ENCODE assay signal across 11 cellular contexts in the genomic region with DNA sequence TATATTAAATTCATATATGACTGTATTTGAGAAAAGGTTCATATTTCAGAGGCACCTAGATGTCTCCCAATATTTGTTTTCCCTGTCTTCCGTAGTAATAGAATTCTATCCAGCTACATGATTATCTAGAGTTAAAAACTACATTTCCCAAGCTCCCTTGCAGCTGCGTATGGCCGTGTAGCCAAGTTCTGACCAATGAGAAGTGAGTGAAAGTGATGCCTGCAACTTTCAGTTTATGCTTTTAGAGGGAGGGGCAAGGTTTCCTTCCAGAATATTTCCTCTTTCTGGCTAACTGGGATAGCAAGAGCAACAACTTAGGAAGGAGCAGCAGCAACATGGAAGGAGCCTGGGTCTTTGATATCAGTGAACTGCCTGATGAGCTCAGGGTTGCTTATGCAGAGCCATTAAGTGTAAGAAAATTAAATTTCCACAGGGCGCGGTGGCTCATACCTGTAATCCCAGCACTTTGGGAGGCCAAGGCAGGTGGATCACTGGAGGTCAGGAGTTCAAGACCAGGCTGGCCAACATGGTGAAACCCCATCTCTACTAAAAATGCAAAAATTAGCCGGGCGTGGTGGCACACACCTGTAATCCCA. TPM values are rescaled to one million over a fixed set of nuclear protein-coding genes. Genes with fewer than 3 reads are reported as not detected.
DNase-seq lines count a peak whose midpoint lies in the region; ATAC-seq and TF ChIP-seq lines count a peak whose summit lies in the region.
"Had no signal": no experiment of that assay in that cellular context is flagged by ENCODE, and none has a peak within 500 bp of the region (broad histone marks: within the 10 kb centered on the region; RNA-seq: fewer than 3 reads in every experiment).

No MANE protein-coding gene starts in this region.

- no peak overlapping the region for H2BK120ac ChIP-seq in neuronal stem cell (ENCODE audit: low read depth, low read length)

- H3K4me1 ChIP-seq in GM23338 (ENCODE audit: insufficient read depth): no peaks in the 10 kb centered on the region
- no peaks in the 10 kb centered on the region for H3K4me1 ChIP-seq in OCI-LY7 (ENCODE audit: insufficient read depth, low read length, poor library complexity, severe bottlenecking)
- no peaks in the 10 kb centered on the region for H3K4me1 ChIP-seq in endodermal cell (ENCODE audit: control insufficient read depth, insufficient read depth, low read length)
- H3K4me1 ChIP-seq in neuronal stem cell (ENCODE audit: control insufficient read depth in 2 of 2, insufficient read depth in 1 of 2, low read depth in 1 of 2, low read length in 2 of 2): no peaks in the 10 kb centered on the region

- no peaks in the 10 kb centered on the region for H3K9me2 ChIP-seq in GM23338 (ENCODE audit: insufficient read depth)
- H3K9me2 ChIP-seq in OCI-LY7 (ENCODE audit: insufficient read depth, low read length): no peaks in the 10 kb centered on the region

- H3K9me3 ChIP-seq in OCI-LY7 (ENCODE audit: low read length) (no peaks in the 10 kb centered on the region), endodermal cell (ENCODE audit: control insufficient read depth, low read length) (no peaks in the 10 kb centered on the region), neuronal stem cell (replicated peaks in 1 of 2; ENCODE audit: control insufficient read depth in 2 of 2, insufficient read depth in 1 of 2, low read depth in 1 of 2, low read length in 2 of 2) (no peaks in the 10 kb centered on the region)

- POLR2A ChIA-PET in OCI-LY7 (lab: Charles Lee): no interaction called here

- no peak overlapping the region for H3K18ac ChIP-seq in neuronal stem cell (ENCODE audit: low read length)

- no peaks in the 10 kb centered on the region for H3K36me3 ChIP-seq in GM23338 (ENCODE audit: insufficient read depth)
- H3K36me3 ChIP-seq in OCI-LY7 (ENCODE audit: insufficient read depth, low read length): no peaks in the 10 kb centered on the region
- no peaks in the 10 kb centered on the region for H3K36me3 ChIP-seq in endodermal cell (ENCODE audit: control insufficient read depth, insufficient read depth, low read length)
- H3K36me3 ChIP-seq in neuronal stem cell (replicated peaks in 1 of 2; ENCODE audit: control insufficient read depth in 2 of 2, insufficient read depth in 2 of 2, low read length in 2 of 2): no peaks in the 10 kb centered on the region

- DNase-seq in GM23338 (ENCODE audit: low spot score) (peak; percentile 88), OCI-LY7 (ENCODE audit: low spot score) (peak; percentile 17), endodermal cell (peak; percentile 63), neuronal stem cell (ENCODE audit: low spot score) (no peak), epidermal melanocyte (ENCODE audit: insufficient read length, low spot score) (no peak), head of caudate nucleus (no peak)
- DNase-seq: SHP77 had no signal

- H3K27me3 Mint-ChIP-seq in GM23338 (ENCODE audit: insufficient read depth, low read depth, poor library complexity) (peaks cover 5% of the 10 kb centered on the region), endodermal cell (ENCODE audit: insufficient read depth) (peaks cover 32% of the 10 kb centered on the region)

- no peak overlapping the region for H3K4me3 Mint-ChIP-seq in GM23338
- no peak overlapping the region for H3K4me3 Mint-ChIP-seq in endodermal cell

- no peak overlapping the region for H4K8ac ChIP-seq in neuronal stem cell (ENCODE audit: low read depth, low read length)

- H3K36me3 Mint-ChIP-seq in GM23338 (ENCODE audit: low read depth) (no peaks in the 10 kb centered on the region), endodermal cell (ENCODE audit: low read depth) (no peaks in the 10 kb centered on the region)

- H3K14ac ChIP-seq in neuronal stem cell (ENCODE audit: low read length): no peak overlapping the region

- H4K20me1 ChIP-seq in GM23338 (replicated peaks; ENCODE audit: insufficient read depth): no peaks in the 10 kb centered on the region
- no peaks in the 10 kb centered on the region for H4K20me1 ChIP-seq in OCI-LY7 (ENCODE audit: insufficient read depth, low read length)

- H3K79me2 ChIP-seq in GM23338 (replicated peaks; ENCODE audit: insufficient read depth): no peaks in the 10 kb centered on the region
- H3K79me2 ChIP-seq in OCI-LY7 (ENCODE audit: insufficient read depth, low read depth, low read length): no peaks in the 10 kb centered on the region

- H3K9me3 Mint-ChIP-seq in GM23338 (no peaks in the 10 kb centered on the region), endodermal cell (no peaks in the 10 kb centered on the region)

- peaks cover 2% of the 10 kb centered on the region; the same call in 1 of the 3 replicates for H3K4me1 Mint-ChIP-seq in GM23338
- no peaks in the 10 kb centered on the region for H3K4me1 Mint-ChIP-seq in endodermal cell

- TF ChIP-seq CTCF in GM23338 (conservative IDR thresholded peaks at IDR 0.05; ENCODE audit: low read depth in 2 of 2): no peak
- TF ChIP-seq CTCF in OCI-LY7 (conservative IDR thresholded peaks at IDR 0.05; ENCODE audit: low read length): no peak
- TF ChIP-seq CTCF in endodermal cell (conservative IDR thresholded peaks at IDR 0.05): no peak

- H3K4me3 ChIP-seq in GM23338: no peak overlapping the region
- no peak overlapping the region for H3K4me3 ChIP-seq in OCI-LY7 (ENCODE audit: low read depth, low read length, poor library complexity, severe bottlenecking)
- H3K4me3 ChIP-seq in endodermal cell (ENCODE audit: low read length): no peak overlapping the region
- H3K4me3 ChIP-seq in neuronal stem cell (ENCODE audit: low read length in 2 of 2): no peak overlapping the region

- CTCF ChIA-PET in OCI-LY7 (lab: Charles Lee; ENCODE audit: unreplicated experiment): no interaction called here

- H3K27ac ChIP-seq in GM23338 (ENCODE audit: low read depth): no peak overlapping the region
- no peak overlapping the region for H3K27ac ChIP-seq in OCI-LY7 (ENCODE audit: low read depth, low read length, poor library complexity, severe bottlenecking)
- H3K27ac ChIP-seq in endodermal cell (ENCODE audit: low read depth, low read length): no peak overlapping the region
- no peak overlapping the region for H3K27ac ChIP-seq in neuronal stem cell (replicated peaks; ENCODE audit: low read length)

- H3K27ac Mint-ChIP-seq in GM23338: peak overlapping the region; percentile 65; the same call in 1 of the 2 replicates
- H3K27ac Mint-ChIP-seq in endodermal cell: no peak overlapping the region

- no peak overlapping the region for H3K4ac ChIP-seq in neuronal stem cell (ENCODE audit: low read length)

- no peak overlapping the region for H4K91ac ChIP-seq in neuronal stem cell (ENCODE audit: low read depth, low read length, poor library complexity)

- intact Hi-C loops in OCI-LY7 (cut with micrococcal nuclease; ENCODE audit: unreplicated experiment) (no loop called here), head of caudate nucleus (cut with DNase I) (no loop called here)

- H3K23ac ChIP-seq in neuronal stem cell (ENCODE audit: low read depth, low read length, poor library complexity): no peak overlapping the region

- H3K4me2 ChIP-seq in GM23338: no peak overlapping the region
- H3K4me2 ChIP-seq in OCI-LY7 (ENCODE audit: low read length): no peak overlapping the region
- no peak overlapping the region for H3K4me2 ChIP-seq in neuronal stem cell (ENCODE audit: insufficient read depth, low read length, poor library complexity, severe bottlenecking)

- no peaks in the 10 kb centered on the region for H3F3A ChIP-seq in GM23338 (replicated peaks; ENCODE audit: low read depth)

- H3K9ac ChIP-seq in endodermal cell (ENCODE audit: extremely low read depth, low read length, poor library complexity, severe bottlenecking): no peak overlapping the region
- H3K9ac ChIP-seq in neuronal stem cell (ENCODE audit: low read depth, low read length, poor library complexity): no peak overlapping the region

- H2BK5ac ChIP-seq in neuronal stem cell (ENCODE audit: low read length): no peak overlapping the region

- no TSS peak for BruUV-seq in OCI-LY7 (replicated peaks; lab: Mats Ljungman, UMichigan)

- peak; percentile 99 for ATAC-seq in GM23338
- ATAC-seq in GM19328 (IDR thresholded peaks at IDR 0.05; ENCODE audit: unreplicated experiment): no peak
- no peak for ATAC-seq in HG03342 (IDR thresholded peaks at IDR 0.05; ENCODE audit: unreplicated experiment)

- WGBS in endodermal cell (ENCODE audit: insufficient coverage in 1 of 2, insufficient read length in 1 of 2), 2 experiments: 73 to 76% methylated on average over 6 to 7 of the region's 7 CpGs
- no CpG with 5 or more reads among the region's 7 CpGs for WGBS in neuronal stem cell (ENCODE audit: extremely low coverage in 2 of 2, insufficient read length in 2 of 2, insufficient replicate concordance in 1 of 2), 2 donors

- H2BK15ac ChIP-seq in neuronal stem cell (ENCODE audit: low read length): no peak overlapping the region

- no peak overlapping the region for H2BK12ac ChIP-seq in neuronal stem cell (ENCODE audit: low read length)

- H2AK5ac ChIP-seq in neuronal stem cell (ENCODE audit: low read depth, low read length): no peak overlapping the region

- H3K79me1 ChIP-seq in neuronal stem cell (ENCODE audit: low read depth, low read length): no peaks in the 10 kb centered on the region

- H3K27me3 ChIP-seq in GM23338 (ENCODE audit: insufficient read depth): no peaks in the 10 kb centered on the region
- peaks cover 41% of the 10 kb centered on the region for H3K27me3 ChIP-seq in endodermal cell (ENCODE audit: control insufficient read depth, insufficient read depth, low read length, poor library complexity, severe bottlenecking)
- peaks cover 0 to 2% (median 0%) of the 10 kb centered on the region in 3 experiments for H3K27me3 ChIP-seq in neuronal stem cell (ENCODE audit: control insufficient read depth in 3 of 3, insufficient read depth in 3 of 3, low read depth in 1 of 3, low read length in 3 of 3)

- H2AFZ ChIP-seq in GM23338 (no peak overlapping the region), OCI-LY7 (ENCODE audit: low read length) (no peak overlapping the region), neuronal stem cell (ENCODE audit: low read length) (peak overlapping the region; percentile 73)

RNA-seq across cellular contexts. Expression of a gene that starts 23.2 kb away (rescaled TPM):
- total RNA-seq in GM23338 (2014; rRNA removed; shearing (Covaris generic)): 0.35 and 0.50 TPM in 2 replicates
- polyA plus RNA-seq in GM23338 (2016; fragmentation: Nextera tagmentation; extraction: Ambion mirVana): 0.27 and 0.40 TPM in 2 replicates
- not detected in 2 replicates for total RNA-seq in OCI-LY7 (2014; rRNA removed; shearing (Covaris generic))
- not detected in 2 replicates for total RNA-seq in OCI-LY7 (2022)
- not detected for total RNA-seq in endodermal cell
- polyA plus RNA-seq in endodermal cell (2013, experiment 1 of 2): not detected
- not detected for polyA plus RNA-seq in endodermal cell (2013, experiment 2 of 2)
- 0.03 TPM for polyA plus RNA-seq in neuronal stem cell (2013, experiment 1 of 2)
- polyA plus RNA-seq in neuronal stem cell (2013, experiment 2 of 2): 0.03 TPM
- total RNA-seq: chondrocyte, renal cortical epithelial cell had no signal

RNA-seq across cellular contexts. Expression of a gene that starts 49.2 kb away (rescaled TPM):
- total RNA-seq in GM23338 (2014; rRNA removed; shearing (Covaris generic)): not detected in 2 replicates
- 0.99 and 1.1 TPM in 2 replicates for polyA plus RNA-seq in GM23338 (2016; fragmentation: Nextera tagmentation; extraction: Ambion mirVana)
- total RNA-seq in OCI-LY7 (2014; rRNA removed; shearing (Covaris generic)): not detected in 2 replicates
- total RNA-seq in OCI-LY7 (2022) (not detected in 2 replicates), endodermal cell (not detected)
- not detected for polyA plus RNA-seq in endodermal cell (2013, experiment 1 of 2)
- not detected for polyA plus RNA-seq in endodermal cell (2013, experiment 2 of 2)
- polyA plus RNA-seq in neuronal stem cell (2013, experiment 1 of 2): not detected
- polyA plus RNA-seq in neuronal stem cell (2013, experiment 2 of 2): 0.03 TPM
- total RNA-seq: chondrocyte, renal cortical epithelial cell had no signal

Comparison
In these comparisons a context has a peak if more than half of its experiments do, and no peak if none do; other contexts are left out.
1. DNase-seq: peak in GM23338 (single experiment), OCI-LY7 (single experiment) and endodermal cell (single experiment); none in neuronal stem cell (single experiment), epidermal melanocyte (single experiment) and head of caudate nucleus (0 of 42).